ENCODE assay signal across 7 cellular contexts in the genomic region with DNA sequence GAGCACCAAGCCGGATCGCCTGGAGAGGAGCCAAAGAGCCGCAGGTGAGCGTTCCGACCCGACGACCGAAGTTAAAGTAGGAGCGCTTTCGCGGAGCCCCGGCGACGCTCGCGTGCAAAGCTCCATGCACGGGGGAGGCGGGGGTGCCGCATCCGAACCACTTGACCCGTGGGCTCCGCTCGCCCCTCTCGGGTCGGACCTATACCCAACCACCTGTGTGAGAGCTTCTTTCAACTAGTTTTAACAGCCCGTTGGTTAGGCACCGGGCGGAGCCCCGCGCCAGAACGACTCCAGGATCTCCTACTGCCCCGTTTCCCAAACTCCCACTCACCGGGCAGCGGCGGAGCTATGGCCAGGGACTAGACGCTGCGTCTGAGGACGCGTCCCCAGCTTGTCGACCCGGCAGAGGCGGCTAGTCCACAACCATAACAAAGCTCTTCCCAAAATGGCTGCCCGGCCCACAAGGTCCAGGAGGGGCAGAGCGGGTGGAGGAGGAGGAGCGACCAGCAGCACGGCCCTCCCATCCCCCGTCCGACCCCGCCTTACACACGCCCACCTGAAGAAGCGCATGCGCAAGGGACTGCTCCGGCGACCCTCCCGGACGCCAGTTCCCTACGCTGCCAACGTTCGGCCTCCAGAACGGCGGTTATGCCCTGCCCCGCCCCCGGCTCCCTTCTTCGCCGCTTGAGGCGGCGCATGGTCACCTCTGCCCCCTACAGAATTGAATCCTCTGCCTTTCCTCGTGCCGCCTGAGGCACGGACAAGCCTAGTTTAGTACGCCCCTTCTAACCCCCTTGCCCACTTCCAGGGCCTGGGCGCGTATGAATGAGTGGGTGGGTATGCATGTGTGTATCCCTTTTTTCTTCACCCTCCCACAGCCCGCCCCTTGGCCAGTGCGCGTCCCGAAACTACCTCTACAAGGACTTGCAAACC. TPM values are rescaled to one million over a fixed set of nuclear protein-coding genes. Genes with fewer than 3 reads are reported as not detected.
A peak's percentile ranks its signal among the peaks of the same experiment; 100 is the strongest.
DNase-seq lines count a peak whose midpoint lies in the region; ATAC-seq, FAIRE-seq and TF ChIP-seq lines count a peak whose summit lies in the region.

A gene with protein sequence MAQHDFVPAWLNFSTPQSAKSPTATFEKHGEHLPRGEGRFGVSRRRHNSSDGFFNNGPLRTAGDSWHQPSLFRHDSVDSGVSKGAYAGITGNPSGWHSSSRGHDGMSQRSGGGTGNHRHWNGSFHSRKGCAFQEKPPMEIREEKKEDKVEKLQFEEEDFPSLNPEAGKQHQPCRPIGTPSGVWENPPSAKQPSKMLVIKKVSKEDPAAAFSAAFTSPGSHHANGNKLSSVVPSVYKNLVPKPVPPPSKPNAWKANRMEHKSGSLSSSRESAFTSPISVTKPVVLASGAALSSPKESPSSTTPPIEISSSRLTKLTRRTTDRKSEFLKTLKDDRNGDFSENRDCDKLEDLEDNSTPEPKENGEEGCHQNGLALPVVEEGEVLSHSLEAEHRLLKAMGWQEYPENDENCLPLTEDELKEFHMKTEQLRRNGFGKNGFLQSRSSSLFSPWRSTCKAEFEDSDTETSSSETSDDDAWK (minus strand): TSS at position 453 of the 933 bp plus-strand sequence. CDS start 27,446 bp downstream, outside the sequence.

- ATAC-seq in HG02981 (IDR thresholded peaks at IDR 0.05; ENCODE audit: unreplicated experiment) (peak; percentile 53), sciatic nerve (peak; percentile 96)

- no peak for TF ChIP-seq CTCF in astrocyte of the spinal cord (IDR thresholded peaks at IDR 0.05; ENCODE audit: low read depth, low read length)

- peak; percentile 58 for FAIRE-seq in GM18507 (lab: Jason Lieb, UNC)

- peak within 1 kb of the TSS; percentile 95 for H3K4me3 ChIP-seq in astrocyte of the spinal cord (ENCODE audit: low read depth, low read length)

- DNase-seq in GM18507 (ENCODE audit: extremely low spot score, insufficient read length, low read depth) (peak; percentile 97), NCI-H2081 (lab: John Stamatoyannopoulos, UW) (peak; percentile 97 to 99), T1000 (lab: John Stamatoyannopoulos, UW) (peak; percentile 94), astrocyte of the spinal cord (ENCODE audit: low read depth, low spot score) (peak; percentile 97), hypothalamus (lab: John Stamatoyannopoulos, UW) (peak; percentile 77 to 98 (median 96)), sciatic nerve (ENCODE audit: low spot score) (peak; percentile 99)

- in situ Hi-C loops in astrocyte of the spinal cord (cut with HindIII; ENCODE audit: low sequenced_read_pairs) = no loop called here

- intact Hi-C loops in sciatic nerve (cut with DNase I) = no loop called here

RNA-seq across cellular contexts. Expression of the gene that starts here (rescaled TPM):
- total RNA-seq in sciatic nerve = 102 TPM

Comparison
In these comparisons a context has a peak if more than half of its experiments do, and no peak if none do; other contexts are left out.
1. Peak in every context shown above with its lines: DNase-seq, ATAC-seq and H3K4me3 ChIP-seq.